ENCODE assay signal across 12 cellular contexts in genomic region chr15:57297630-57298029, GRCh38.
"Had no signal": no experiment of that assay in that cellular context is flagged by ENCODE, and none has a peak within 500 bp of the region (broad histone marks: within the 10 kb centered on the region; RNA-seq: fewer than 3 reads in every experiment).

No MANE protein-coding gene starts in this region.

- H3K27ac ChIP-seq: epithelial cell of prostate, gastrocnemius medialis, heart right ventricle had no signal

- ATAC-seq: gastrocnemius medialis; heart right ventricle; stimulated activated effector memory CD8-positive, alpha-beta T cell treated with anti-CD3 and anti-CD28 coated beads, Interleukin-12 subunit alpha, Interleukin-12 subunit beta, amount 100 ng/mL, for 72 hours had no signal

- H3K4me1 ChIP-seq: gastrocnemius medialis, pancreas had no signal

- H3K9me3 Mint-ChIP-seq: activated CD4-positive, alpha-beta memory T cell treated with anti-CD3 and anti-CD28 coated beads, Interleukin-2, amount 10 ng/mL, durations not matched to agents 7 days and 5 days; activated naive CD4-positive, alpha-beta T cell treated with anti-CD3 and anti-CD28 coated beads for 36 hours; stimulated activated effector memory CD8-positive, alpha-beta T cell treated with anti-CD3 and anti-CD28 coated beads, Interleukin-12 subunit alpha, Interleukin-12 subunit beta, amount 100 ng/mL, for 72 hours had no signal

- H3K27ac Mint-ChIP-seq: activated CD4-positive, alpha-beta memory T cell treated with anti-CD3 and anti-CD28 coated beads, Interleukin-2, amount 10 ng/mL, durations not matched to agents 7 days and 5 days; activated naive CD4-positive, alpha-beta T cell treated with anti-CD3 and anti-CD28 coated beads for 36 hours had no signal

- H3K4me3 ChIP-seq: gastrocnemius medialis, heart right ventricle, pancreas had no signal

- H3K36me3 Mint-ChIP-seq: stimulated activated effector memory CD8-positive, alpha-beta T cell treated with anti-CD3 and anti-CD28 coated beads, Interleukin-12 subunit alpha, Interleukin-12 subunit beta, amount 100 ng/mL, for 72 hours had no signal

- H3K9me3 ChIP-seq: gastrocnemius medialis had no signal

- H3K36me3 ChIP-seq: gastrocnemius medialis, heart right ventricle, pancreas had no signal

- DNase-seq: activated CD4-positive, alpha-beta memory T cell treated with anti-CD3 and anti-CD28 coated beads, Interleukin-2, amount 10 ng/mL, durations not matched to agents 7 days and 5 days; activated CD4-positive, alpha-beta T cell treated with anti-CD3 and anti-CD28 coated beads for 1 hour; activated CD8-positive, alpha-beta memory T cell treated with anti-CD3 and anti-CD28 coated beads, Interleukin-2, amount 50 U/mL, for 48 hours; activated naive CD4-positive, alpha-beta T cell treated with anti-CD3 and anti-CD28 coated beads for 36 hours; effector CD8-positive, alpha-beta T cell; gastrocnemius medialis; heart right ventricle; pancreas had no signal

- H3K4me3 Mint-ChIP-seq: activated CD4-positive, alpha-beta memory T cell treated with anti-CD3 and anti-CD28 coated beads, Interleukin-2, amount 10 ng/mL, durations not matched to agents 7 days and 5 days; activated naive CD4-positive, alpha-beta T cell treated with anti-CD3 and anti-CD28 coated beads for 36 hours; stimulated activated effector memory CD8-positive, alpha-beta T cell treated with anti-CD3 and anti-CD28 coated beads, Interleukin-12 subunit alpha, Interleukin-12 subunit beta, amount 100 ng/mL, for 72 hours had no signal

- FAIRE-seq: colon, islet of Langerhans, pancreas had no signal

- H3K27me3 ChIP-seq: gastrocnemius medialis, heart right ventricle, pancreas had no signal

- H3K27me3 Mint-ChIP-seq: activated CD4-positive, alpha-beta memory T cell treated with anti-CD3 and anti-CD28 coated beads, Interleukin-2, amount 10 ng/mL, durations not matched to agents 7 days and 5 days had no signal
